36 cellular contexts compared by ENCODE assay signal in the genomic region with DNA sequence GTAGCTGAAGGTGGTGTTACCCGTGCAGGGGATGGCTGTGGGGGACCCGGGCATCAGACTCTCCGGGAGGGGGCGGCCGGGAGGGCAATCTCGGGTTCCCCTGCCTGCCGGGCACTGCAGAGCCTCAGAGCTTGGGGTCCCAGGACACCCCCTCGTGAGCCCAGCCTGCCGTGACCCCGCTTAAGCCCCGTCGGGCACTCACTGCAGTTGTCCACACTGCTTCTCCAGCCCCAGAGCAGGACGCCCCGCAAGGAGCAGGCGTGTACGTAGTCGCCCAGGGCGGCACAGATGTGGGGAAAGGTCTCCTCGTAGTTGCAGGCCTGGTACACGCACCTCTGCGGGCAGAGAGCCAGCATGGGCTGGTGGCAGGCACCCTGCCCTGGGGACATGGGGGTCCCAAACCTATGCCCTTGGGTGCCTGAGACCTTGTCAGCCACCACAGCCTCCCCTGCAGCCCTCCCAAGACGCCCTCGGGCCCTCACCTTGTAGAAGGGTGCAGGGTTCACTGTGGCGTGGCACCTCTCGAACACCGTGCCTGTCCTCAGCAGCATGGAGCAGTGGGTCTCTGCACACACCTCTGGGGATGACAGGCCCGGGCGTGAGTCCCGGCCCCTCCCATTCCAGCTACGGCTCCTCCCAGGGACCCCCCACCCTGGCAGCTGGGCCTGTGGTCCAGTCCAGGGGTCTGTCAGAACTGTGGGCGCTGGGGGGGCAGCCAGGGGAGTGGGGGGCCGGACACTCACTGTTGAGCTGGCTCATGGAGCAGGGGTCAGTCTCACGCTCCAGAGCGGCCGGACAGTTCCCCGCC. TPM values are rescaled to one million over a fixed set of nuclear protein-coding genes. Genes with fewer than 3 reads are reported as not detected.
"Had no signal": no experiment of that assay in that cellular context is flagged by ENCODE, and none has a peak within 500 bp of the region (broad histone marks: within the 10 kb centered on the region; RNA-seq: fewer than 3 reads in every experiment).

No MANE protein-coding gene starts in this region.

- H3K4me3 Mint-ChIP-seq: activated B cell treated with CpG ODN at 0.5 μM for 24 hours; activated CD4-positive, alpha-beta memory T cell treated with anti-CD3 and anti-CD28 coated beads for 36 hours; activated CD4-positive, alpha-beta T cell treated with anti-CD3 and anti-CD28 coated beads, Interleukin-2, amount 10 ng/mL, durations not matched to agents 24 days and 14 days; activated CD8-positive, alpha-beta T cell treated with anti-CD3 and anti-CD28 coated beads for 36 hours; activated naive CD4-positive, alpha-beta T cell treated with anti-CD3 and anti-CD28 coated beads, Interleukin-2, amount 50 U/mL, for 24 hours; activated naive CD8-positive, alpha-beta T cell; activated naive CD8-positive, alpha-beta T cell treated with anti-CD3 and anti-CD28 coated beads, Interleukin-2, amount 10 ng/mL, durations not matched to agents 7 days and 5 days; activated naive CD8-positive, alpha-beta T cell treated with anti-CD3 and anti-CD28 coated beads, Interleukin-2, amount 50 U/mL, for 24 hours; activated T-cell treated with anti-CD3 and anti-CD28 coated beads, Interleukin-2, amount 50 U/mL, for 24 hours; brain; central memory CD8-positive, alpha-beta T cell; T-helper 1 cell treated with Interleukin-12 subunit alpha and Interleukin-12 subunit beta and Interleukin-4 antibody, amounts not matched to agents 30 μg/mL and 1 μg/mL, for 36 hours; T-helper 2 cell treated with Interferon-gamma antibody and Interleukin-4, amounts not matched to agents 5 μg/mL and 100 μg/mL, for 36 hours had no signal

- H3K27ac ChIP-seq: ascending aorta, cardiac muscle cell, VCaP had no signal

- ATAC-seq: activated CD8-positive, alpha-beta T cell treated with anti-CD3 and anti-CD28 coated beads for 36 hours; activated naive CD8-positive, alpha-beta T cell treated with anti-CD3 and anti-CD28 coated beads, Interleukin-2, amount 50 U/mL, for 24 hours had no signal

- H3K27me3 Mint-ChIP-seq: activated B cell treated with CpG ODN at 0.5 μM for 24 hours; activated CD4-positive, alpha-beta memory T cell treated with anti-CD3 and anti-CD28 coated beads for 36 hours; activated CD4-positive, alpha-beta T cell treated with anti-CD3 and anti-CD28 coated beads, Interleukin-2, amount 10 ng/mL, durations not matched to agents 24 days and 14 days; activated CD8-positive, alpha-beta T cell treated with anti-CD3 and anti-CD28 coated beads for 36 hours; activated naive CD4-positive, alpha-beta T cell treated with anti-CD3 and anti-CD28 coated beads, Interleukin-2, amount 10 ng/mL, durations not matched to agents 7 days and 5 days; activated naive CD4-positive, alpha-beta T cell treated with anti-CD3 and anti-CD28 coated beads, Interleukin-2, amount 50 U/mL, for 24 hours; activated naive CD8-positive, alpha-beta T cell; activated naive CD8-positive, alpha-beta T cell treated with anti-CD3 and anti-CD28 coated beads, Interleukin-2, amount 10 ng/mL, durations not matched to agents 7 days and 5 days; activated naive CD8-positive, alpha-beta T cell treated with anti-CD3 and anti-CD28 coated beads, Interleukin-2, amount 50 U/mL, for 24 hours; activated T-cell treated with anti-CD3 and anti-CD28 coated beads, Interleukin-2, amount 50 U/mL, for 24 hours; brain; central memory CD8-positive, alpha-beta T cell had no signal

- H3K27ac Mint-ChIP-seq: activated B cell treated with CpG ODN at 0.5 μM for 24 hours; activated CD4-positive, alpha-beta memory T cell treated with anti-CD3 and anti-CD28 coated beads for 36 hours; activated CD4-positive, alpha-beta T cell treated with anti-CD3 and anti-CD28 coated beads, Interleukin-2, amount 10 ng/mL, durations not matched to agents 24 days and 14 days; activated CD8-positive, alpha-beta T cell treated with anti-CD3 and anti-CD28 coated beads for 36 hours; activated naive CD4-positive, alpha-beta T cell treated with anti-CD3 and anti-CD28 coated beads, Interleukin-2, amount 10 ng/mL, durations not matched to agents 7 days and 5 days; activated naive CD4-positive, alpha-beta T cell treated with anti-CD3 and anti-CD28 coated beads, Interleukin-2, amount 50 U/mL, for 24 hours; activated naive CD8-positive, alpha-beta T cell; activated naive CD8-positive, alpha-beta T cell treated with anti-CD3 and anti-CD28 coated beads, Interleukin-2, amount 10 ng/mL, durations not matched to agents 7 days and 5 days; activated naive CD8-positive, alpha-beta T cell treated with anti-CD3 and anti-CD28 coated beads, Interleukin-2, amount 50 U/mL, for 24 hours; activated T-cell treated with anti-CD3 and anti-CD28 coated beads, Interleukin-2, amount 50 U/mL, for 24 hours; activated T-helper 2 cell treated with anti-CD3 and anti-CD28 coated beads, Interferon-gamma antibody, Interleukin-2, Interleukin-4, amounts not matched to agents 10 μg/mL and 5 μg/mL and 100 μg/mL, durations not matched to agents 14 hours and 24 hours and 36 hours; brain; T-helper 1 cell treated with Interleukin-12 subunit alpha and Interleukin-12 subunit beta and Interleukin-4 antibody, amounts not matched to agents 30 μg/mL and 1 μg/mL, for 36 hours; T-helper 2 cell treated with Interferon-gamma antibody and Interleukin-4, amounts not matched to agents 5 μg/mL and 100 μg/mL, for 36 hours had no signal

- DNase-seq: activated B cell treated with CpG ODN at 0.5 μM for 24 hours; activated CD4-positive, alpha-beta memory T cell treated with anti-CD3 and anti-CD28 coated beads for 36 hours; activated CD4-positive, alpha-beta T cell treated with anti-CD3 and anti-CD28 coated beads for 4 hours; activated CD4-positive, alpha-beta T cell treated with anti-CD3 and anti-CD28 coated beads, Interleukin-2, amount 10 ng/mL, durations not matched to agents 24 days and 14 days; activated CD4-positive, alpha-beta T cell treated with anti-CD3 and anti-CD28 coated beads, Interleukin-2, amount 50 U/mL, for 1 hour; activated CD4-positive, alpha-beta T cell treated with anti-CD3 and anti-CD28 coated beads, Interleukin-2, amount 50 U/mL, for 4 hours; activated CD4-positive, CD25-positive, alpha-beta regulatory T cell treated with anti-CD3 and anti-CD28 coated beads, Interleukin-2, amount 50 U/mL, for 72 hours; activated CD8-positive, alpha-beta memory T cell treated with anti-CD3 and anti-CD28 coated beads, Interleukin-2, amount 50 U/mL, for 4 hours; activated CD8-positive, alpha-beta T cell treated with anti-CD3 and anti-CD28 coated beads for 36 hours; activated effector memory CD4-positive, alpha-beta T cell treated with Interleukin-2 at 50 U/mL for 16 hours; activated gamma-delta T cell; activated naive CD4-positive, alpha-beta T cell treated with anti-CD3 and anti-CD28 coated beads, Interleukin-2, amount 10 ng/mL, durations not matched to agents 7 days and 5 days; activated naive CD4-positive, alpha-beta T cell treated with Interleukin-2 at 50 U/mL for 16 hours; activated naive CD8-positive, alpha-beta T cell treated with anti-CD3 and anti-CD28 coated beads, Interleukin-2, amount 10 ng/mL, durations not matched to agents 7 days and 5 days; activated naive CD8-positive, alpha-beta T cell treated with anti-CD3 and anti-CD28 coated beads, Interleukin-2, amount 50 U/mL, for 24 hours; activated T-cell treated with anti-CD3 and anti-CD28 coated beads for 4 hours; activated T-cell treated with anti-CD3 and anti-CD28 coated beads, Interleukin-2, amount 50 U/mL, for 24 hours; activated T-cell treated with anti-CD3 and anti-CD28 coated beads, Interleukin-2, amount 50 U/mL, for 48 hours; amygdala; cerebellar nuclear complex; T-helper 1 cell; T-helper 2 cell; T-helper 9 cell had no signal

- H3K36me3 ChIP-seq: ascending aorta, cardiac muscle cell had no signal

- H3K9me3 ChIP-seq: ascending aorta had no signal

- H3K9me3 Mint-ChIP-seq: activated CD4-positive, alpha-beta T cell treated with anti-CD3 and anti-CD28 coated beads, Interleukin-2, amount 10 ng/mL, durations not matched to agents 24 days and 14 days; activated CD8-positive, alpha-beta T cell treated with anti-CD3 and anti-CD28 coated beads for 36 hours; activated naive CD4-positive, alpha-beta T cell treated with anti-CD3 and anti-CD28 coated beads, Interleukin-2, amount 50 U/mL, for 24 hours; activated naive CD8-positive, alpha-beta T cell treated with anti-CD3 and anti-CD28 coated beads, Interleukin-2, amount 50 U/mL, for 24 hours; activated T-cell treated with anti-CD3 and anti-CD28 coated beads, Interleukin-2, amount 50 U/mL, for 24 hours; activated T-helper 2 cell treated with anti-CD3 and anti-CD28 coated beads, Interferon-gamma antibody, Interleukin-2, Interleukin-4, amounts not matched to agents 10 μg/mL and 5 μg/mL and 100 μg/mL, durations not matched to agents 14 hours and 24 hours and 36 hours; brain; T-helper 2 cell treated with Interferon-gamma antibody and Interleukin-4, amounts not matched to agents 5 μg/mL and 100 μg/mL, for 36 hours had no signal

- H3K27me3 ChIP-seq: ascending aorta, cardiac muscle cell had no signal

- H3K36me3 Mint-ChIP-seq: activated CD4-positive, alpha-beta memory T cell treated with anti-CD3 and anti-CD28 coated beads for 36 hours; activated naive CD4-positive, alpha-beta T cell treated with anti-CD3 and anti-CD28 coated beads, Interleukin-2, amount 10 ng/mL, durations not matched to agents 7 days and 5 days; activated naive CD4-positive, alpha-beta T cell treated with anti-CD3 and anti-CD28 coated beads, Interleukin-2, amount 50 U/mL, for 24 hours; activated naive CD8-positive, alpha-beta T cell; activated naive CD8-positive, alpha-beta T cell treated with anti-CD3 and anti-CD28 coated beads, Interleukin-2, amount 10 ng/mL, durations not matched to agents 7 days and 5 days; brain had no signal

- H3K4me1 ChIP-seq: ascending aorta had no signal

- H3K4me1 Mint-ChIP-seq: activated B cell treated with CpG ODN at 0.5 μM for 24 hours; activated CD4-positive, alpha-beta T cell treated with anti-CD3 and anti-CD28 coated beads, Interleukin-2, amount 10 ng/mL, durations not matched to agents 24 days and 14 days; activated naive CD4-positive, alpha-beta T cell treated with anti-CD3 and anti-CD28 coated beads, Interleukin-2, amount 10 ng/mL, durations not matched to agents 7 days and 5 days; activated naive CD4-positive, alpha-beta T cell treated with anti-CD3 and anti-CD28 coated beads, Interleukin-2, amount 50 U/mL, for 24 hours; activated naive CD8-positive, alpha-beta T cell treated with anti-CD3 and anti-CD28 coated beads, Interleukin-2, amount 10 ng/mL, durations not matched to agents 7 days and 5 days; activated naive CD8-positive, alpha-beta T cell treated with anti-CD3 and anti-CD28 coated beads, Interleukin-2, amount 50 U/mL, for 24 hours; brain had no signal

- H3K4me3 ChIP-seq: ascending aorta, cardiac muscle cell had no signal

RNA-seq across cellular contexts. Expression of gene MUC6, which starts 8.8 kb away (rescaled TPM):
- total RNA-seq: activated B cell treated with CpG ODN at 0.5 μM for 24 hours; activated CD4-positive, alpha-beta memory T cell treated with anti-CD3 and anti-CD28 coated beads for 36 hours; activated CD4-positive, alpha-beta T cell treated with anti-CD3 and anti-CD28 coated beads, Interleukin-2, amount 10 ng/mL, durations not matched to agents 24 days and 14 days; activated CD8-positive, alpha-beta memory T cell treated with anti-CD3 and anti-CD28 coated beads for 36 hours; activated CD8-positive, alpha-beta T cell treated with anti-CD3 and anti-CD28 coated beads for 36 hours; activated naive CD8-positive, alpha-beta T cell treated with anti-CD3 and anti-CD28 coated beads, Interleukin-2, amount 10 ng/mL, durations not matched to agents 7 days and 5 days; activated T-helper 2 cell treated with anti-CD3 and anti-CD28 coated beads, Interferon-gamma antibody, Interleukin-2, Interleukin-4, amounts not matched to agents 10 μg/mL and 5 μg/mL and 100 μg/mL, durations not matched to agents 14 hours and 24 hours and 36 hours; ascending aorta; bronchial epithelial cell; cardiac muscle cell; chondrocyte had no signal
- polyA plus RNA-seq: cardiac muscle cell had no signal

RNA-seq across cellular contexts. Expression of gene MUC2, which starts 47.0 kb away (rescaled TPM):
- total RNA-seq: activated B cell treated with CpG ODN at 0.5 μM for 24 hours; activated CD4-positive, alpha-beta memory T cell treated with anti-CD3 and anti-CD28 coated beads for 36 hours; activated CD4-positive, alpha-beta T cell treated with anti-CD3 and anti-CD28 coated beads, Interleukin-2, amount 10 ng/mL, durations not matched to agents 24 days and 14 days; activated CD8-positive, alpha-beta memory T cell treated with anti-CD3 and anti-CD28 coated beads for 36 hours; activated CD8-positive, alpha-beta T cell treated with anti-CD3 and anti-CD28 coated beads for 36 hours; activated naive CD8-positive, alpha-beta T cell treated with anti-CD3 and anti-CD28 coated beads, Interleukin-2, amount 10 ng/mL, durations not matched to agents 7 days and 5 days; activated T-helper 2 cell treated with anti-CD3 and anti-CD28 coated beads, Interferon-gamma antibody, Interleukin-2, Interleukin-4, amounts not matched to agents 10 μg/mL and 5 μg/mL and 100 μg/mL, durations not matched to agents 14 hours and 24 hours and 36 hours; bronchial epithelial cell; chondrocyte had no signal
- polyA plus RNA-seq: cardiac muscle cell had no signal
